Comparison of ENCODE assay signal across 30 cellular contexts in the genomic region with DNA sequence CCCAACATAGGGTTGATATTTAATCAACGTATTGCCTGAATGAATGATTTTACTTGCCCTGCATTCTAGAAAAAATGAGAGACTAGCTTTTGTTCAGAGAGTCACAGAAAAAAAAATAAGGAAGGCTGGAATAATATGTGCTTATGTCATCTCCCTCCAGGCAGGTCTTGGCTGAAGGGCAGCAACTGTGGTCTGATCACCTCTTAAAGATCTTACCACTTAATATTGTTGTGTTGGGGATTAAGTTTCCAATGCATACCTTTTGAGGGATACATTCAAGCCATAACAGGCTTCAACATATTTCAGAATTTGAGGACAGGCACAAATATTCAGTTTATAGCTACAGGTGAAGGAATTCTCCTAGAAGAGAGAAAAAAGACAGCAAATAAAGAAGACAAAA.
"Had no signal": no experiment of that assay in that cellular context is flagged by ENCODE, and none has a peak within 500 bp of the region (broad histone marks: within the 10 kb centered on the region; RNA-seq: fewer than 3 reads in every experiment).

No MANE protein-coding gene starts in this region.

- H3K36me3 Mint-ChIP-seq: activated CD8-positive, alpha-beta memory T cell treated with anti-CD3 and anti-CD28 coated beads, Interleukin-2, amount 10 ng/mL, durations not matched to agents 7 days and 5 days; stimulated activated memory B cell treated with anti-CD40 and anti-IgM and Interleukin-4, amounts not matched to agents 10 μg/mL and 1 μg/mL and 100 μg/mL, for 72 hours had no signal

- H3K9me3 ChIP-seq: breast epithelium, gastrocnemius medialis, pancreas, prostate gland, suprapubic skin, tibial artery had no signal

- DNase-seq: activated CD4-positive, alpha-beta T cell treated with anti-CD3 and anti-CD28 coated beads for 36 hours; activated CD4-positive, CD25-positive, alpha-beta regulatory T cell; activated CD8-positive, alpha-beta memory T cell treated with anti-CD3 and anti-CD28 coated beads, Interleukin-2, amount 10 ng/mL, durations not matched to agents 7 days and 5 days; activated CD8-positive, alpha-beta T cell treated with anti-CD3 and anti-CD28 coated beads, Interleukin-2, amount 10 ng/mL, durations not matched to agents 7 days and 5 days; activated naive CD4-positive, alpha-beta T cell treated with Interleukin-2 at 50 U/mL for 16 hours; activated T-cell treated with anti-CD3 and anti-CD28 coated beads for 4 hours; activated T-cell treated with anti-CD3 and anti-CD28 coated beads, Interleukin-2, amount 50 U/mL, for 72 hours; amygdala; dermis blood vessel endothelial cell; effector CD4-positive, alpha-beta T cell; gastrocnemius medialis; glutamatergic neuron; islet precursor cell; left cardiac atrium; left ventricle myocardium superior; naive B cell; pancreas; retina; stimulated activated CD4-positive, alpha-beta T cell treated with anti-CD3 and anti-CD28 coated beads, Interleukin-1b, Interleukin-23, amount 100 ng/mL, for 48 hours; stimulated activated CD4-positive, alpha-beta T cell treated with anti-CD3 and anti-CD28 coated beads, Interleukin-4, amount 100 ng/mL, for 4 hours; stimulated activated CD8-positive, alpha-beta memory T cell treated with anti-CD3 and anti-CD28 coated beads, Interleukin-4, amount 100 ng/mL, for 48 hours; tibial artery had no signal

- H3K27ac ChIP-seq: breast epithelium, gastrocnemius medialis, hepatocyte, pancreas, prostate gland, skin epidermis, suprapubic skin, tibial artery had no signal

- H3K4me3 ChIP-seq: breast epithelium, gastrocnemius medialis, hepatocyte, pancreas, prostate gland, skin epidermis, suprapubic skin, tibial artery had no signal

- H3K36me3 ChIP-seq: breast epithelium, gastrocnemius medialis, pancreas, prostate gland, suprapubic skin, tibial artery had no signal

- H3K79me2 ChIP-seq: hepatocyte had no signal

- FAIRE-seq: colon, pancreas had no signal

- H3K4me3 Mint-ChIP-seq: activated CD4-positive, alpha-beta T cell treated with anti-CD3 and anti-CD28 coated beads for 36 hours; activated CD8-positive, alpha-beta memory T cell treated with anti-CD3 and anti-CD28 coated beads, Interleukin-2, amount 10 ng/mL, durations not matched to agents 7 days and 5 days; activated CD8-positive, alpha-beta T cell treated with anti-CD3 and anti-CD28 coated beads, Interleukin-2, amount 10 ng/mL, durations not matched to agents 7 days and 5 days; activated T-cell treated with anti-CD3 and anti-CD28 coated beads, Interleukin-2, amount 50 U/mL, for 72 hours; stimulated activated memory B cell treated with anti-CD40 and anti-IgM and Interleukin-4, amounts not matched to agents 10 μg/mL and 1 μg/mL and 100 μg/mL, for 72 hours had no signal

- H3K27me3 ChIP-seq: breast epithelium, gastrocnemius medialis, hepatocyte, pancreas, tibial artery had no signal

- H3K4me2 ChIP-seq: hepatocyte had no signal

- H3K27ac Mint-ChIP-seq: activated CD4-positive, alpha-beta T cell treated with anti-CD3 and anti-CD28 coated beads for 36 hours; activated CD8-positive, alpha-beta memory T cell treated with anti-CD3 and anti-CD28 coated beads, Interleukin-2, amount 10 ng/mL, durations not matched to agents 7 days and 5 days; activated CD8-positive, alpha-beta T cell treated with anti-CD3 and anti-CD28 coated beads, Interleukin-2, amount 10 ng/mL, durations not matched to agents 7 days and 5 days; stimulated activated memory B cell treated with anti-CD40 and anti-IgM and Interleukin-4, amounts not matched to agents 10 μg/mL and 1 μg/mL and 100 μg/mL, for 72 hours had no signal

- H2AFZ ChIP-seq: hepatocyte had no signal

- ATAC-seq: activated CD4-positive, alpha-beta T cell treated with anti-CD3 and anti-CD28 coated beads for 36 hours; activated CD8-positive, alpha-beta memory T cell treated with anti-CD3 and anti-CD28 coated beads, Interleukin-2, amount 10 ng/mL, durations not matched to agents 7 days and 5 days; activated CD8-positive, alpha-beta T cell treated with anti-CD3 and anti-CD28 coated beads, Interleukin-2, amount 10 ng/mL, durations not matched to agents 7 days and 5 days; activated T-cell treated with anti-CD3 and anti-CD28 coated beads, Interleukin-2, amount 50 U/mL, for 72 hours; gastrocnemius medialis; left cardiac atrium; left ventricle myocardium superior; pancreas; sciatic nerve; stimulated activated memory B cell treated with anti-CD40 and anti-IgM and Interleukin-4, amounts not matched to agents 10 μg/mL and 1 μg/mL and 100 μg/mL, for 72 hours had no signal

- H3K4me1 ChIP-seq: breast epithelium, gastrocnemius medialis, pancreas, prostate gland had no signal
